Comparison of ENCODE assay signal across 24 cellular contexts in the genomic region with DNA sequence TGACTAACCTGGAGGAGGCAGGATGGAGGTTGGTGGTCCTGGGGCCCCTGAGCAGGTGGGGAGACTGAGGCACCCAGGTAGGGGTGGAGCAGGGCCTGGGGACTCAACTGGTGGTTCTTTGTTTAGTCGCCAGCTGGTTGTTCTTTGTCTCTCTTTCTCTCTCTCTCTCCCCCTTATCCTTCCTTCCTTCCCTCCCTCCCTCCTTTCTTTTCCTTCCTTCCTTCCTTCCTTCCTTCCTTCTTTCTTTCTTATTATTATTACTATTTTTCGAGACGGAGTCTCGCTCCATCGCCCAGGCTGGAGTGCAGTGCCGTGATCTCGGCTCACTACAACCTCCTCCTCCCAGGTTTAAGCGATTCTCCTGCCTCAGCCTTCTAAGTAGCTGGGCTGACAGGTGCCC. TPM values are rescaled to one million over a fixed set of nuclear protein-coding genes. Genes with fewer than 3 reads are reported as not detected.
DNase-seq lines count a peak whose midpoint lies in the region; ATAC-seq, FAIRE-seq and TF ChIP-seq lines count a peak whose summit lies in the region.
"Had no signal": no experiment of that assay in that cellular context is flagged by ENCODE, and none has a peak within 500 bp of the region (broad histone marks: within the 10 kb centered on the region; RNA-seq: fewer than 3 reads in every experiment).

No MANE protein-coding gene starts in this region.

- no peak overlapping the region for H2AFZ ChIP-seq in K562 (ENCODE audit: low read depth, low read length)
- H2AFZ ChIP-seq in neuronal stem cell (ENCODE audit: low read length): no peak overlapping the region
- H2AFZ ChIP-seq: GM23338 had no signal

- CTCF ChIA-PET in K562 (lab: Yijun Ruan, JAX; ENCODE audit: low intra/inter-chr PET ratio): no interaction called here

- TF ChIP-seq POLR2A in K562 (conservative IDR thresholded peaks at IDR 0.05): no peak

- no peaks in the 10 kb centered on the region for H3K36me3 ChIP-seq in BLaER1 treated with 17β-estradiol and CSF1 and Interleukin-3, amounts not matched to agents 10 nM and 100 nM
- H3K36me3 ChIP-seq in K562 (ENCODE audit: control insufficient read depth, insufficient read depth, low read length) (no peaks in the 10 kb centered on the region), neuronal stem cell (replicated peaks in 1 of 2; ENCODE audit: control insufficient read depth in 2 of 2, insufficient read depth in 2 of 2, low read length in 2 of 2) (no peaks in the 10 kb centered on the region)
- H3K36me3 ChIP-seq: BE2C, HAP-1 had no signal

- no peak overlapping the region for H2BK120ac ChIP-seq in neuronal stem cell (ENCODE audit: low read depth, low read length)

- H3K27me3 Mint-ChIP-seq in T-helper 2 cell treated with Interferon-gamma antibody and Interleukin-4, amounts not matched to agents 5 μg/mL and 100 μg/mL, for 36 hours (ENCODE audit: low read depth): peaks cover 10% of the 10 kb centered on the region

- H3K27ac Mint-ChIP-seq in T-helper 2 cell treated with Interferon-gamma antibody and Interleukin-4, amounts not matched to agents 5 μg/mL and 100 μg/mL, for 36 hours: no peak overlapping the region
- H3K27ac Mint-ChIP-seq: CD8-positive, alpha-beta memory T cell; GM23338 had no signal

- no peak for TF ChIP-seq RAD21 in K562 (CRISPR knock-in tag; conservative IDR thresholded peaks at IDR 0.05 in 1 of 2, IDR thresholded peaks at IDR 0.05 in 1 of 2)

- no peaks in the 10 kb centered on the region for H3K9me3 Mint-ChIP-seq in T-helper 2 cell treated with Interferon-gamma antibody and Interleukin-4, amounts not matched to agents 5 μg/mL and 100 μg/mL, for 36 hours
- H3K9me3 Mint-ChIP-seq: CD8-positive, alpha-beta memory T cell had no signal

- H3K4me3 ChIP-seq in BLaER1 treated with 17β-estradiol and CSF1 and Interleukin-3, amounts not matched to agents 10 nM and 100 nM: no peak overlapping the region
- H3K4me3 ChIP-seq in K562 (no peak overlapping the region), neuronal stem cell (ENCODE audit: low read length in 2 of 2) (no peak overlapping the region)
- H3K4me3 ChIP-seq: A549, GM12878, GM23338, HAP-1 had no signal

- H3K4me1 Mint-ChIP-seq in T-helper 2 cell treated with Interferon-gamma antibody and Interleukin-4, amounts not matched to agents 5 μg/mL and 100 μg/mL, for 36 hours (ENCODE audit: low read depth): peaks cover 6% of the 10 kb centered on the region

- POLR2A ChIA-PET in K562 (lab: Yijun Ruan, JAX): interaction anchor here (0.6 kb wide), 3 partner anchors 24 to 701 kb away, joined by 3 to 5 read pairs (median 3); no protein-coding TSS in a partner anchor

- intact Hi-C loops in K562 (cut with micrococcal nuclease): no loop called here

- ATAC-seq in K562: no peak
- ATAC-seq: A549, GM12878, GM23338 had no signal

- H3K14ac ChIP-seq in neuronal stem cell (ENCODE audit: low read length): no peak overlapping the region

- no peaks in the 10 kb centered on the region for H3K36me3 Mint-ChIP-seq in T-helper 2 cell treated with Interferon-gamma antibody and Interleukin-4, amounts not matched to agents 5 μg/mL and 100 μg/mL, for 36 hours (ENCODE audit: low read depth)
- H3K36me3 Mint-ChIP-seq: CD4-positive, CD25-positive, alpha-beta regulatory T cell; CD8-positive, alpha-beta memory T cell had no signal

- FAIRE-seq in K562 (lab: Jason Lieb, UNC): no peak
- FAIRE-seq: A549, D721Med, GM12878, GM19239, H54 had no signal

- H4K20me1 ChIP-seq in BLaER1 treated with 17β-estradiol and CSF1 and Interleukin-3, amounts not matched to agents 10 nM and 100 nM: no peaks in the 10 kb centered on the region
- 0 out of 2 replicates have a peak, but pooled peaks cover 11% of the 10 kb centered on the region for H4K20me1 ChIP-seq in K562 (replicated peaks; ENCODE audit: control insufficient read depth, insufficient read depth, low read length)

- no peak overlapping the region for H3K27ac ChIP-seq in BLaER1 treated with 17β-estradiol and CSF1 and Interleukin-3, amounts not matched to agents 10 nM and 100 nM
- H3K27ac ChIP-seq in K562 (ENCODE audit: extremely low read depth, low read depth, low read length) (no peak overlapping the region), neuronal stem cell (replicated peaks; ENCODE audit: low read length) (no peak overlapping the region)
- H3K27ac ChIP-seq: A549, C4-2B had no signal

- no peak for TF ChIP-seq CTCF in K562 (IDR thresholded peaks at IDR 0.05 in 2 of 3, conservative IDR thresholded peaks at IDR 0.05 in 1 of 3; ENCODE audit: insufficient read depth in 2 of 3, low read depth in 1 of 3, low read length in 3 of 3)

- H4K91ac ChIP-seq in neuronal stem cell (ENCODE audit: low read depth, low read length, poor library complexity): peak overlapping the region; percentile 92

- no peaks in the 10 kb centered on the region for H3K79me2 ChIP-seq in K562 (ENCODE audit: control insufficient read depth, insufficient read depth, low read length)

- TF ChIP-seq EP300 in K562 (IDR thresholded peaks at IDR 0.05; ENCODE audit: low read length): no peak

- H3K79me1 ChIP-seq in neuronal stem cell (ENCODE audit: low read depth, low read length): peaks cover 4% of the 10 kb centered on the region

- 65% methylated on average over 8 of the region's 8 CpGs for WGBS in K562 (ENCODE audit: insufficient coverage, low coverage, missing lambda C conversion rate)
- no CpG with 5 or more reads among the region's 8 CpGs for WGBS in neuronal stem cell (ENCODE audit: extremely low coverage in 2 of 2, insufficient read length in 2 of 2, insufficient replicate concordance in 1 of 2), 2 donors

- H2AK5ac ChIP-seq in neuronal stem cell (ENCODE audit: low read depth, low read length): peak overlapping the region; percentile 86

- peak overlapping the region; percentile 38 for H3K18ac ChIP-seq in neuronal stem cell (ENCODE audit: low read length)

- peak overlapping the region; percentile 95 for H2BK15ac ChIP-seq in neuronal stem cell (ENCODE audit: low read length)

- no peak overlapping the region for H2BK12ac ChIP-seq in neuronal stem cell (ENCODE audit: low read length)

- H2BK5ac ChIP-seq in neuronal stem cell (ENCODE audit: low read length): peak overlapping the region; percentile 22

- H3K9me3 ChIP-seq in BLaER1 treated with 17β-estradiol and CSF1 and Interleukin-3, amounts not matched to agents 10 nM and 100 nM (replicated peaks in 1 of 11): no peaks in the 10 kb centered on the region
- H3K9me3 ChIP-seq in K562 (replicated peaks; ENCODE audit: control insufficient read depth, insufficient read depth, low read depth, low read length) (no peaks in the 10 kb centered on the region), neuronal stem cell (replicated peaks in 1 of 2; ENCODE audit: control insufficient read depth in 2 of 2, insufficient read depth in 1 of 2, low read depth in 1 of 2, low read length in 2 of 2) (peaks cover 0 to under 1% of the 10 kb centered on the region in 2 donors)
- H3K9me3 ChIP-seq: A549, BE2C, HAP-1 had no signal

- no peak overlapping the region for H3K4ac ChIP-seq in neuronal stem cell (ENCODE audit: low read length)

- peak overlapping the region in 2 of 11 experiments; percentile 11 to 38; a peak in 1 of 22 replicates for H3K9ac ChIP-seq in BLaER1 treated with 17β-estradiol and CSF1 and Interleukin-3, amounts not matched to agents 10 nM and 100 nM
- H3K9ac ChIP-seq in K562 (ENCODE audit: insufficient read depth in 1 of 2, low read depth in 2 of 2, low read length in 2 of 2): no peak overlapping the region
- H3K9ac ChIP-seq in neuronal stem cell (ENCODE audit: low read depth, low read length, poor library complexity): no peak overlapping the region

- DNase-seq in K562 (ENCODE audit: extremely low read depth in 1 of 4, low spot score in 3 of 4) (no peak), neuronal stem cell (ENCODE audit: low spot score) (no peak), activated T-cell treated with anti-CD3 and anti-CD28 coated beads for 4 hours (no peak)
- no peak for DNase-seq in T-helper 2 cell treated with Interferon-gamma antibody and Interleukin-4, amounts not matched to agents 5 μg/mL and 100 μg/mL, for 36 hours (ENCODE audit: low spot score)
- no peak for DNase-seq in activated T-cell treated with anti-CD3 and anti-CD28 coated beads, Interleukin-2, amount 50 U/mL, for 1 hour
- DNase-seq: 8988T; ACHN; AML-193; BE2C; CD4-positive, CD25-positive, alpha-beta regulatory T cell; CD8-positive, alpha-beta memory T cell; DMS 273 treated with DMSO at 0.1 percent for 48 hours; DMS79; EL; GDM1 had no signal

- no peak overlapping the region for H3K23ac ChIP-seq in neuronal stem cell (ENCODE audit: low read depth, low read length, poor library complexity)

- H4K8ac ChIP-seq in neuronal stem cell (ENCODE audit: low read depth, low read length): no peak overlapping the region

- no peaks in the 10 kb centered on the region for H3K9me1 ChIP-seq in K562 (ENCODE audit: control insufficient read depth, insufficient read depth, low read length)

- H3K4me3 Mint-ChIP-seq in T-helper 2 cell treated with Interferon-gamma antibody and Interleukin-4, amounts not matched to agents 5 μg/mL and 100 μg/mL, for 36 hours: no peak overlapping the region
- H3K4me3 Mint-ChIP-seq: CD4-positive, CD25-positive, alpha-beta regulatory T cell; CD8-positive, alpha-beta memory T cell; GM23338 had no signal

- H3K27me3 ChIP-seq in BLaER1 treated with 17β-estradiol and CSF1 and Interleukin-3, amounts not matched to agents 10 nM and 100 nM: peaks cover 0 to 19% (median 13%) of the 10 kb centered on the region in 11 experiments; a peak in 13 of 22 replicates
- no peaks in the 10 kb centered on the region for H3K27me3 ChIP-seq in K562 (ENCODE audit: control insufficient read depth in 2 of 2, insufficient read depth in 2 of 2, low read length in 2 of 2)
- peaks cover 0 to 4% (median 0%) of the 10 kb centered on the region in 3 experiments for H3K27me3 ChIP-seq in neuronal stem cell (ENCODE audit: control insufficient read depth in 3 of 3, insufficient read depth in 3 of 3, low read depth in 1 of 3, low read length in 3 of 3)
- H3K27me3 ChIP-seq: BE2C had no signal

- BruUV-seq in K562 (replicated peaks; lab: Mats Ljungman, UMichigan): no TSS peak

- in situ Hi-C loops in K562 (cut with MboI): no loop called here

- H3K4me2 ChIP-seq in BLaER1 treated with 17β-estradiol and CSF1 and Interleukin-3, amounts not matched to agents 10 nM and 100 nM: peak overlapping the region in 9 of 11 experiments; percentile 38 to 80 (median 73); a peak in 18 of 22 replicates
- H3K4me2 ChIP-seq in K562 (ENCODE audit: insufficient read depth, low read length) (no peak overlapping the region), neuronal stem cell (ENCODE audit: insufficient read depth, low read length, poor library complexity, severe bottlenecking) (no peak overlapping the region)
- H3K4me2 ChIP-seq: A549, GM23338 had no signal

- peaks cover 12 to 52% (median 44%) of the 10 kb centered on the region in 10 experiments; a peak in 19 of 20 replicates for H3K4me1 ChIP-seq in BLaER1 treated with 17β-estradiol and CSF1 and Interleukin-3, amounts not matched to agents 10 nM and 100 nM
- H3K4me1 ChIP-seq in K562 (replicated peaks in 1 of 2; ENCODE audit: control insufficient read depth in 2 of 2, insufficient read depth in 2 of 2, low read length in 2 of 2) (peaks cover 32 to 58% of the 10 kb centered on the region in 2 experiments), neuronal stem cell (ENCODE audit: control insufficient read depth in 2 of 2, insufficient read depth in 1 of 2, low read depth in 1 of 2, low read length in 2 of 2) (peaks cover 9 to 18% of the 10 kb centered on the region in 2 donors)
- H3K4me1 ChIP-seq: HAP-1 had no signal

RNA-seq across cellular contexts. Expression of a gene that starts 6.6 kb away (rescaled TPM):
- 0.67 and 2.5 TPM in 2 replicates for total RNA-seq in K562 (2011; cell fraction: chromatin; rRNA removed; ENCODE audit: low replicate concordance)
- 2.2 and 2.7 TPM in 2 replicates for total RNA-seq in K562 (2011; cell fraction: nucleolus; rRNA removed)
- 1.5 and 2.1 TPM in 2 replicates for total RNA-seq in K562 (2011; cell fraction: nucleoplasm; rRNA removed)
- 7.3 and 8.1 TPM in 2 replicates for total RNA-seq in K562 (2014; rRNA removed)
- total RNA-seq in K562 (2014; rRNA removed; fragmentation: Illumina TruSeq; extraction: Trizol): 0.62 and 0.70 TPM in 2 replicates
- total RNA-seq in K562 (2015; rRNA removed; fragmentation: Illumina TruSeq; extraction: Trizol): 1.6 TPM in 2 replicates
- 5.3 and 7.8 TPM in 2 replicates for total RNA-seq in K562 (2021)
- 1.1 and 2.2 TPM in 2 replicates for polyA plus RNA-seq in K562 (2011; rRNA removed)
- 2.6 and 9.4 TPM in 2 replicates for polyA plus RNA-seq in K562 (2011; cell fraction: cytosol; rRNA removed)
- 1.6 and 2.0 TPM in 2 replicates for polyA plus RNA-seq in K562 (2011; cell fraction: nucleus; rRNA removed)
- 2.4 and 6.4 TPM in 2 replicates for polyA plus RNA-seq in K562 (2012)
- 1.6 and 3.3 TPM in 2 replicates for polyA plus RNA-seq in K562 (2014; fragmentation: Illumina TruSeq; extraction: Trizol)
- not detected for polyA plus RNA-seq in K562 (2014; fragmentation: Nextera tagmentation; extraction: Ambion mirVana)
- 2.4 and 4.0 TPM in 2 replicates for polyA plus RNA-seq in K562 (2014; rRNA removed)
- polyA minus RNA-seq in K562 (2011; rRNA and poly(A)+ RNA removed): 0.25 and 0.45 TPM in 2 replicates
- polyA minus RNA-seq in K562 (2011; cell fraction: cytosol; rRNA and poly(A)+ RNA removed): 2.3 and 3.3 TPM in 2 replicates
- 1.1 and 1.5 TPM in 2 replicates for polyA minus RNA-seq in K562 (2011; cell fraction: nucleus; rRNA and poly(A)+ RNA removed)
- 8.2 TPM for polyA plus RNA-seq in neuronal stem cell (2013, experiment 1 of 2)
- polyA plus RNA-seq in neuronal stem cell (2013, experiment 2 of 2): 7.9 TPM
- total RNA-seq: CD4-positive, CD25-positive, alpha-beta regulatory T cell; GM12878 had no signal
- polyA plus RNA-seq: GM12878 had no signal

RNA-seq across cellular contexts. Expression of a gene that starts 7.3 kb away (rescaled TPM):
- 58.3 and 240 TPM in 2 replicates for total RNA-seq in K562 (2011; cell fraction: chromatin; rRNA removed; ENCODE audit: low replicate concordance)
- total RNA-seq in K562 (2011; cell fraction: nucleolus; rRNA removed): 172 and 210 TPM in 2 replicates
- total RNA-seq in K562 (2011; cell fraction: nucleoplasm; rRNA removed): 64.6 and 96.7 TPM in 2 replicates
- total RNA-seq in K562 (2014; rRNA removed): 102 and 107 TPM in 2 replicates
- 19.0 and 19.5 TPM in 2 replicates for total RNA-seq in K562 (2014; rRNA removed; fragmentation: Illumina TruSeq; extraction: Trizol)
- 77.5 and 86.8 TPM in 2 replicates for total RNA-seq in K562 (2015; rRNA removed; fragmentation: Illumina TruSeq; extraction: Trizol)
- total RNA-seq in K562 (2021): 97.0 and 102 TPM in 2 replicates
- polyA plus RNA-seq in K562 (2011; rRNA removed): 27.3 and 37.0 TPM in 2 replicates
- 33.3 and 86.9 TPM in 2 replicates for polyA plus RNA-seq in K562 (2011; cell fraction: cytosol; rRNA removed)
- polyA plus RNA-seq in K562 (2011; cell fraction: nucleus; rRNA removed): 154 and 263 TPM in 2 replicates
- polyA plus RNA-seq in K562 (2012): 51.5 and 103 TPM in 2 replicates
- polyA plus RNA-seq in K562 (2014; fragmentation: Illumina TruSeq; extraction: Trizol): 81.0 and 83.7 TPM in 2 replicates
- 1 to 10 TPM; 1.7 to 2.1 TPM for polyA plus RNA-seq in K562 (2014; fragmentation: Nextera tagmentation; extraction: Ambion mirVana)
- 80.7 and 87.8 TPM in 2 replicates for polyA plus RNA-seq in K562 (2014; rRNA removed)
- polyA minus RNA-seq in K562 (2011; rRNA and poly(A)+ RNA removed): 16.1 and 30.0 TPM in 2 replicates
- polyA minus RNA-seq in K562 (2011; cell fraction: cytosol; rRNA and poly(A)+ RNA removed): 52.2 and 61.2 TPM in 2 replicates
- polyA minus RNA-seq in K562 (2011; cell fraction: nucleus; rRNA and poly(A)+ RNA removed): 60.2 and 66.8 TPM in 2 replicates
- polyA plus RNA-seq in neuronal stem cell (2013, experiment 1 of 2): 11.6 TPM
- polyA plus RNA-seq in neuronal stem cell (2013, experiment 2 of 2): 10.8 TPM

RNA-seq across cellular contexts. Expression of a gene that starts 13.7 kb away (rescaled TPM):
- total RNA-seq in K562 (2011; cell fraction: chromatin; rRNA removed; ENCODE audit: low replicate concordance): 3.0 and 20.7 TPM in 2 replicates
- total RNA-seq in K562 (2011; cell fraction: nucleolus; rRNA removed): 16.2 and 19.2 TPM in 2 replicates
- 7.0 and 8.5 TPM in 2 replicates for total RNA-seq in K562 (2011; cell fraction: nucleoplasm; rRNA removed)
- total RNA-seq in K562 (2014; rRNA removed) (5.4 and 8.0 TPM in 2 replicates), K562 (2014; rRNA removed; fragmentation: Illumina TruSeq; extraction: Trizol) (0.11 and 0.22 TPM in 2 replicates), K562 (2015; rRNA removed; fragmentation: Illumina TruSeq; extraction: Trizol) (1.9 and 2.7 TPM in 2 replicates), K562 (2021) (9.3 and 12.0 TPM in 2 replicates)
- polyA plus RNA-seq in K562 (2011; rRNA removed) (1.4 and 2.2 TPM in 2 replicates), K562 (2014; fragmentation: Illumina TruSeq; extraction: Trizol) (1.1 and 3.7 TPM in 2 replicates), K562 (2014; fragmentation: Nextera tagmentation; extraction: Ambion mirVana) (under 1 TPM in 1 of 2 experiments, not detected in 1; 0.03 TPM), K562 (2014; rRNA removed) (8.5 and 8.9 TPM in 2 replicates)
- 1.5 and 4.4 TPM in 2 replicates for polyA plus RNA-seq in K562 (2011; cell fraction: cytosol; rRNA removed)
- polyA plus RNA-seq in K562 (2011; cell fraction: nucleus; rRNA removed): 19.6 and 56.2 TPM in 2 replicates
- 4.2 and 5.5 TPM in 2 replicates for polyA plus RNA-seq in K562 (2012)
- 0.12 and 0.18 TPM in 2 replicates for polyA minus RNA-seq in K562 (2011; rRNA and poly(A)+ RNA removed)
- not detected in 2 replicates for polyA minus RNA-seq in K562 (2011; cell fraction: cytosol; rRNA and poly(A)+ RNA removed)
- polyA minus RNA-seq in K562 (2011; cell fraction: nucleus; rRNA and poly(A)+ RNA removed): 2.7 and 3.5 TPM in 2 replicates
- polyA plus RNA-seq in neuronal stem cell (2013, experiment 1 of 2): 0.68 TPM
- polyA plus RNA-seq in neuronal stem cell (2013, experiment 2 of 2): 0.62 TPM
- polyA plus RNA-seq: CD4-positive, CD25-positive, alpha-beta regulatory T cell had no signal

RNA-seq across cellular contexts. Expression of a gene that starts 41.3 kb away (rescaled TPM):
- total RNA-seq in K562 (2011; cell fraction: chromatin; rRNA removed; ENCODE audit: low replicate concordance): 0.19 TPM in 1 of 2 replicates, not detected in the other
- not detected in 2 replicates for total RNA-seq in K562 (2011; cell fraction: nucleolus; rRNA removed)
- total RNA-seq in K562 (2011; cell fraction: nucleoplasm; rRNA removed): not detected in 2 replicates
- total RNA-seq in K562 (2014; rRNA removed) (not detected in 2 replicates), K562 (2014; rRNA removed; fragmentation: Illumina TruSeq; extraction: Trizol) (not detected in 2 replicates), K562 (2015; rRNA removed; fragmentation: Illumina TruSeq; extraction: Trizol) (not detected in 2 replicates), K562 (2021) (not detected in 2 replicates)
- polyA plus RNA-seq in K562 (2011; rRNA removed) (not detected in 2 replicates), K562 (2014; fragmentation: Illumina TruSeq; extraction: Trizol) (not detected in 2 replicates), K562 (2014; fragmentation: Nextera tagmentation; extraction: Ambion mirVana) (under 1 TPM in 1 of 2 experiments, not detected in 1; 0.04 TPM), K562 (2014; rRNA removed) (not detected in 2 replicates)
- not detected in 2 replicates for polyA plus RNA-seq in K562 (2011; cell fraction: cytosol; rRNA removed)
- polyA plus RNA-seq in K562 (2011; cell fraction: nucleus; rRNA removed): not detected in 2 replicates
- not detected in 2 replicates for polyA plus RNA-seq in K562 (2012)
- polyA minus RNA-seq in K562 (2011; rRNA and poly(A)+ RNA removed): not detected in 2 replicates
- polyA minus RNA-seq in K562 (2011; cell fraction: cytosol; rRNA and poly(A)+ RNA removed): not detected in 2 replicates
- not detected in 2 replicates for polyA minus RNA-seq in K562 (2011; cell fraction: nucleus; rRNA and poly(A)+ RNA removed)
- 0.11 TPM for polyA plus RNA-seq in neuronal stem cell (2013, experiment 1 of 2)
- 0.06 TPM for polyA plus RNA-seq in neuronal stem cell (2013, experiment 2 of 2)
- total RNA-seq: CD4-positive, CD25-positive, alpha-beta regulatory T cell; CD8-positive, alpha-beta memory T cell; GM12878; GM23338 had no signal
- polyA plus RNA-seq: A549; CD4-positive, CD25-positive, alpha-beta regulatory T cell; CD8-positive, alpha-beta memory T cell; GM12878; GM23338 had no signal

RNA-seq across cellular contexts. Expression of a gene that starts 53.0 kb away (rescaled TPM):
- 0.32 TPM in 1 of 2 replicates, not detected in the other for total RNA-seq in K562 (2011; cell fraction: chromatin; rRNA removed; ENCODE audit: low replicate concordance)
- total RNA-seq in K562 (2011; cell fraction: nucleolus; rRNA removed): not detected in 2 replicates
- total RNA-seq in K562 (2011; cell fraction: nucleoplasm; rRNA removed): not detected in 2 replicates
- 0.29 TPM in 1 of 2 replicates, not detected in the other for total RNA-seq in K562 (2014; rRNA removed)
- total RNA-seq in K562 (2014; rRNA removed; fragmentation: Illumina TruSeq; extraction: Trizol): not detected in 2 replicates
- not detected in 2 replicates for total RNA-seq in K562 (2015; rRNA removed; fragmentation: Illumina TruSeq; extraction: Trizol)
- total RNA-seq in K562 (2021): 0.09 TPM in 1 of 2 replicates, not detected in the other
- polyA plus RNA-seq in K562 (2011; rRNA removed): not detected in 2 replicates
- not detected in 2 replicates for polyA plus RNA-seq in K562 (2011; cell fraction: cytosol; rRNA removed)
- not detected in 2 replicates for polyA plus RNA-seq in K562 (2011; cell fraction: nucleus; rRNA removed)
- 0.32 TPM in 1 of 2 replicates, not detected in the other for polyA plus RNA-seq in K562 (2012)
- not detected in 2 replicates for polyA plus RNA-seq in K562 (2014; fragmentation: Illumina TruSeq; extraction: Trizol)
- not detected for polyA plus RNA-seq in K562 (2014; fragmentation: Nextera tagmentation; extraction: Ambion mirVana)
- not detected in 2 replicates for polyA plus RNA-seq in K562 (2014; rRNA removed)
- polyA minus RNA-seq in K562 (2011; rRNA and poly(A)+ RNA removed): not detected in 2 replicates
- polyA minus RNA-seq in K562 (2011; cell fraction: cytosol; rRNA and poly(A)+ RNA removed): not detected in 2 replicates
- not detected in 2 replicates for polyA minus RNA-seq in K562 (2011; cell fraction: nucleus; rRNA and poly(A)+ RNA removed)
- polyA plus RNA-seq in neuronal stem cell (2013, experiment 1 of 2): 1.4 TPM
- polyA plus RNA-seq in neuronal stem cell (2013, experiment 2 of 2): 1.3 TPM
- total RNA-seq: CD4-positive, CD25-positive, alpha-beta regulatory T cell; CD8-positive, alpha-beta memory T cell; GM23338 had no signal
- polyA plus RNA-seq: CD4-positive, CD25-positive, alpha-beta regulatory T cell; CD8-positive, alpha-beta memory T cell had no signal

Comparison
In these comparisons a context has a peak if more than half of its experiments do, and no peak if none do; other contexts are left out.
1. H3K4me2 ChIP-seq: peak in BLaER1 treated with 17β-estradiol and CSF1 and Interleukin-3, amounts not matched to agents 10 nM and 100 nM (9 of 11); none in K562 (single experiment) and neuronal stem cell (single experiment).